2 cellular contexts compared by ENCODE assay signal in genomic region chr4:75630932-75631320, GRCh38.
TF ChIP-seq lines count a peak whose summit lies in the region.

No MANE protein-coding gene starts in this region.

TF ChIP-seq in liver, 16 proteins besides CTCF, POLR2A, EP300 and RAD21 (continued from another document):
- TF ChIP-seq EGR1 (IDR thresholded peaks at IDR 0.05; ENCODE audit: low read depth in 2 of 2) = no peak
- no peak for TF ChIP-seq RXRA (IDR thresholded peaks at IDR 0.05)
- TF ChIP-seq SP1 (IDR thresholded peaks at IDR 0.05) = no peak
- TF ChIP-seq HNF4G (IDR thresholded peaks at IDR 0.05) = no peak
- TF ChIP-seq FOXA1 (IDR thresholded peaks at IDR 0.05) = no peak
- no peak for TF ChIP-seq JUND (IDR thresholded peaks at IDR 0.05)
- no peak for TF ChIP-seq TAF1 (conservative IDR thresholded peaks at IDR 0.05)
- TF ChIP-seq REST (IDR thresholded peaks at IDR 0.05) = no peak
TF ChIP-seq in liver: peak in this region for 0.

TF ChIP-seq in HepG2, 621 proteins besides CTCF, POLR2A, EP300 and RAD21 (continued from another document):
- TF ChIP-seq ATF3 (CRISPR knock-in tag; IDR thresholded peaks at IDR 0.05) (no peak), ZC3H4 (CRISPR knock-in tag; IDR thresholded peaks at IDR 0.05; ENCODE audit: borderline replicate concordance) (no peak), ARID5B (CRISPR knock-in tag; IDR thresholded peaks at IDR 0.05) (no peak), PTBP1 (IDR thresholded peaks at IDR 0.05; ENCODE audit: low read depth, low read length, poor library complexity, severe bottlenecking) (no peak), TCF7 (IDR thresholded peaks at IDR 0.05; ENCODE audit: low read depth) (no peak), MAX (IDR thresholded peaks at IDR 0.05) (no peak), ZNF260 (CRISPR knock-in tag; IDR thresholded peaks at IDR 0.05; ENCODE audit: borderline replicate concordance, low read depth) (no peak), ZNF281 (CRISPR knock-in tag; IDR thresholded peaks at IDR 0.05; ENCODE audit: borderline replicate concordance) (no peak)
